ENCODE assay signal across 1 cellular context in genomic region chr14:81162941-81163340, GRCh38.
TF ChIP-seq lines count a peak whose summit lies in the region.

No MANE protein-coding gene starts in this region.

TF ChIP-seq in HCT116, 20 proteins besides CTCF, POLR2A, EP300 and RAD21 (continued from another document):
- TF ChIP-seq TCF7L2 (IDR thresholded peaks at IDR 0.05; ENCODE audit: borderline replicate concordance, extremely low read depth, insufficient read depth, insufficient read length) = no peak
- TF ChIP-seq ATF3 (IDR thresholded peaks at IDR 0.05) = no peak
TF ChIP-seq in HCT116: peak in this region for 0.
